In the genomic region with DNA sequence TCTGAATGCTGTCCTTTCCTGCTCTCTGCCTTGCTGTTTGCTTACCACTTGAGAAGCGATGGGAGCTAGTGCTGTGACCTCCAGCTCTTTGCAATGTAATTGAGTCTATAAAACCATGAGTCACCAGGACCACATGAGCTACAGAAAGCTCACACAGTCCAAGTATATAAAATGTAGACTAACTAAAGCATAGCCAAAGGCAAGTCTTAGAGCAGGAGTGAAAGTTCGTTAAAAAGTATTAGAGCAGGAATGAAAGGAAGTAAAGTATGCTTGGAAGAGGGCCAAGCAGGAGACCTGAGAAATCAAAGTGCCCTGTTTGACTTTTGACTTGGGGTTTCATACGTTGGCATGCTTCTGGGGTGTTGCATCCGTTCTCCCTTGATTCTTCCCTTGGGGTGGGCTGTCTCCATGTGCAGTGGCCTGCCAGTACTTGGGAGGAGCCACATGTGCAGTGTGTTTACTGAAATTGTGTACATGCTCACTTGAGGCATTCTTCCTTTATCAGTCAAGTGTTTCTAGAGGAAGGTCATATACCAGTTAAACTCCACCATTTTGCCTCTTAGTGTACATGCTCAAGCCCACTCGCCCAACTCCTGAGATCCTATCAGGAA, we compare ENCODE assay signal across 11 cellular contexts.
A peak's percentile ranks its signal among the peaks of the same experiment; 100 is the strongest.
DNase-seq lines count a peak whose midpoint lies in the region; ATAC-seq and TF ChIP-seq lines count a peak whose summit lies in the region.
"Had no signal": no experiment of that assay in that cellular context is flagged by ENCODE, and none has a peak within 500 bp of the region (broad histone marks: within the 10 kb centered on the region; RNA-seq: fewer than 3 reads in every experiment).

No MANE protein-coding gene starts in this region.

- DNase-seq in AG04449 (ENCODE audit: low read depth, low spot score) (peak; percentile 46), HAP-1 (ENCODE audit: low spot score in 2 of 2) (peak; percentile 23 to 52), RWPE2 (ENCODE audit: low spot score) (no peak), fibroblast of pulmonary artery (ENCODE audit: low read depth) (peak; percentile 8), NCI-H2171 treated with DMSO at 0.1 percent for 48 hours (lab: John Stamatoyannopoulos, UW) (no peak)
- no peak for DNase-seq in activated T-cell treated with anti-CD3 and anti-CD28 coated beads, Interleukin-2, amount 50 U/mL, for 72 hours
- DNase-seq: naive B cell; stimulated activated naive CD8-positive, alpha-beta T cell treated with anti-CD3 and anti-CD28 coated beads, Interleukin-15, Interleukin-2, amounts not matched to agents 100 U/mL and 50 U/mL, for 24 hours had no signal

- peak; percentile 82 for ATAC-seq in RWPE2 (ENCODE audit: low read depth)
- ATAC-seq in HG02642 (IDR thresholded peaks at IDR 0.05; ENCODE audit: poor library complexity, unreplicated experiment): no peak
- ATAC-seq in GM21717 (IDR thresholded peaks at IDR 0.05; ENCODE audit: unreplicated experiment): no peak
- no peak for ATAC-seq in activated T-cell treated with anti-CD3 and anti-CD28 coated beads, Interleukin-2, amount 50 U/mL, for 72 hours (replicated peaks in 1 of 2)
- ATAC-seq: stimulated activated naive CD8-positive, alpha-beta T cell treated with anti-CD3 and anti-CD28 coated beads, Interleukin-15, Interleukin-2, amounts not matched to agents 100 U/mL and 50 U/mL, for 24 hours had no signal

- no peaks in the 10 kb centered on the region for H3K36me3 Mint-ChIP-seq in activated T-cell treated with anti-CD3 and anti-CD28 coated beads, Interleukin-2, amount 50 U/mL, for 72 hours (ENCODE audit: insufficient read depth in 2 of 2)
- H3K36me3 Mint-ChIP-seq: naive B cell had no signal

- H3K9me3 ChIP-seq in HAP-1 (no peaks in the 10 kb centered on the region), RWPE2 (ENCODE audit: severe bottlenecking) (no peaks in the 10 kb centered on the region)

- H3K4me3 Mint-ChIP-seq in activated T-cell treated with anti-CD3 and anti-CD28 coated beads, Interleukin-2, amount 50 U/mL, for 72 hours: no peak overlapping the region
- H3K4me3 Mint-ChIP-seq: naive B cell had no signal

- H3K27ac Mint-ChIP-seq in activated T-cell treated with anti-CD3 and anti-CD28 coated beads, Interleukin-2, amount 50 U/mL, for 72 hours: no peak overlapping the region
- H3K27ac Mint-ChIP-seq: naive B cell had no signal

- H3K27me3 Mint-ChIP-seq in activated T-cell treated with anti-CD3 and anti-CD28 coated beads, Interleukin-2, amount 50 U/mL, for 72 hours (ENCODE audit: low read depth): no peaks in the 10 kb centered on the region

- CTCF ChIA-PET in AG04449 (lab: Yijun Ruan, JAX): no interaction called here

- H3K27me3 ChIP-seq in HAP-1 (ENCODE audit: low read depth): no peaks in the 10 kb centered on the region
- H3K27me3 ChIP-seq in RWPE2 (ENCODE audit: insufficient read depth, poor library complexity, severe bottlenecking): no peaks in the 10 kb centered on the region

- H3K4me1 Mint-ChIP-seq in activated T-cell treated with anti-CD3 and anti-CD28 coated beads, Interleukin-2, amount 50 U/mL, for 72 hours (ENCODE audit: low read depth): no peaks in the 10 kb centered on the region
- H3K4me1 Mint-ChIP-seq: naive B cell had no signal

- H3K4me3 ChIP-seq in AG04449 (ENCODE audit: low read depth, low read length) (no peak overlapping the region), HAP-1 (no peak overlapping the region), RWPE2 (ENCODE audit: severe bottlenecking) (no peak overlapping the region), fibroblast of pulmonary artery (replicated peaks; ENCODE audit: low read depth, low read length) (no peak overlapping the region)

- POLR2A ChIA-PET in AG04449 (lab: Yijun Ruan, JAX): no interaction called here

- peaks cover 29% of the 10 kb centered on the region for H3K4me1 ChIP-seq in HAP-1
- H3K4me1 ChIP-seq in RWPE2 (ENCODE audit: insufficient read depth, poor library complexity, severe bottlenecking): peaks cover 40% of the 10 kb centered on the region

- no peaks in the 10 kb centered on the region for H3K9me3 Mint-ChIP-seq in activated T-cell treated with anti-CD3 and anti-CD28 coated beads, Interleukin-2, amount 50 U/mL, for 72 hours
- H3K9me3 Mint-ChIP-seq: naive B cell had no signal

- peak overlapping the region; percentile 39 for H3K27ac ChIP-seq in RWPE2 (ENCODE audit: poor library complexity, severe bottlenecking)
- H3K27ac ChIP-seq: C4-2B had no signal

- in situ Hi-C loops in HAP-1 (cut with MboI; ENCODE audit: low sequenced_read_pairs): no loop called here

- TF ChIP-seq CTCF in AG04449 (IDR thresholded peaks at IDR 0.05; ENCODE audit: insufficient read depth, low read length, missing control alignments) (no peak), RWPE2 (IDR thresholded peaks at IDR 0.05; ENCODE audit: poor library complexity, severe bottlenecking) (no peak), fibroblast of pulmonary artery (IDR thresholded peaks at IDR 0.05; ENCODE audit: low read length, missing control alignments) (no peak)

- no peaks in the 10 kb centered on the region for H3K36me3 ChIP-seq in HAP-1 (replicated peaks)
- no peaks in the 10 kb centered on the region for H3K36me3 ChIP-seq in RWPE2 (ENCODE audit: low read depth)

Comparison
In these comparisons a context has a peak if more than half of its experiments do, and no peak if none do; other contexts are left out.
1. DNase-seq: peak in AG04449 (single experiment), HAP-1 (2 of 2) and fibroblast of pulmonary artery (single experiment); none in RWPE2 (single experiment), NCI-H2171 treated with DMSO at 0.1 percent for 48 hours (single experiment) and activated T-cell treated with anti-CD3 and anti-CD28 coated beads, Interleukin-2, amount 50 U/mL, for 72 hours (0 of 2).